In genomic region chr20:10219452-10219791, GRCh38 we compare ENCODE assay signal across 8 cellular contexts. TPM values are rescaled to one million over a fixed set of nuclear protein-coding genes. Genes with fewer than 3 reads are reported as not detected.
DNase-seq lines count a peak whose midpoint lies in the region; ATAC-seq and TF ChIP-seq lines count a peak whose summit lies in the region.

No MANE protein-coding gene starts in this region.

- peak; percentile 79 for ATAC-seq in CD4-positive, alpha-beta T cell (ENCODE audit: poor library complexity)
- ATAC-seq in GM21737 (IDR thresholded peaks at IDR 0.05; ENCODE audit: unreplicated experiment) (peak; percentile 68), left ventricle myocardium superior (peak; percentile 90), psoas muscle (peak; percentile 34 to 83 (median 72))

- H3K4me3 Mint-ChIP-seq in CD4-positive, alpha-beta T cell = no peak overlapping the region

- POLR2A ChIA-PET in CD4-positive, alpha-beta T cell (lab: Charles Lee) = no interaction called here

- WGBS in psoas muscle, 3 donors = 1% methylated on average over 32 of the region's 32 CpGs

- H3K4me3 ChIP-seq in MG63 (no peak overlapping the region), psoas muscle (no peak overlapping the region)

- H3K4me1 Mint-ChIP-seq in CD4-positive, alpha-beta T cell (ENCODE audit: low read depth) = peaks cover 21% of the 10 kb centered on the region

- DNase-seq in CD4-positive, alpha-beta T cell = peak; percentile 29 to 64 (median 42)
- DNase-seq in MG63 (peak; percentile 59), T-helper 1 cell (peak; percentile 33 to 58 (median 46)), amygdala (lab: John Stamatoyannopoulos, UW) (peak in 55 of 56 donors; percentile 14 to 85 (median 58)), left ventricle myocardium superior (peak; percentile 83), psoas muscle (peak; percentile 66 to 80), NAMALWA (ENCODE audit: low spot score) (no peak)

- no peak overlapping the region for H3K27ac Mint-ChIP-seq in CD4-positive, alpha-beta T cell

- CTCF ChIA-PET in CD4-positive, alpha-beta T cell (lab: Charles Lee) = no interaction called here

- H3K36me3 Mint-ChIP-seq in CD4-positive, alpha-beta T cell (ENCODE audit: low read depth) = no peaks in the 10 kb centered on the region

- peaks cover 85% of the 10 kb centered on the region for H3K27me3 Mint-ChIP-seq in CD4-positive, alpha-beta T cell

- no peaks in the 10 kb centered on the region for H3K4me1 ChIP-seq in psoas muscle

- no peak overlapping the region for H3K27ac ChIP-seq in CD4-positive, alpha-beta T cell (ENCODE audit: low read depth, low read length)
- no peak overlapping the region for H3K27ac ChIP-seq in psoas muscle

- H3K9me3 Mint-ChIP-seq in CD4-positive, alpha-beta T cell = peaks cover 7% of the 10 kb centered on the region

- peaks cover 55% of the 10 kb centered on the region for H3K27me3 ChIP-seq in CD4-positive, alpha-beta T cell (ENCODE audit: control insufficient read depth, insufficient read depth, low read length)
- H3K27me3 ChIP-seq in MG63 = peaks cover 21% of the 10 kb centered on the region
- peaks cover 3 to 54% (median 9%) of the 10 kb centered on the region in 3 donors for H3K27me3 ChIP-seq in psoas muscle (ENCODE audit: insufficient read depth in 3 of 3, low read length in 2 of 3)

- intact Hi-C loops in CD4-positive, alpha-beta T cell (cut with DNase I, micrococcal nuclease) = no loop called here
- intact Hi-C loops in left ventricle myocardium superior (cut with micrococcal nuclease) = no loop called here
- intact Hi-C loops in psoas muscle (cut with DNase I) = no loop called here

- H3K36me3 ChIP-seq in MG63 (no peaks in the 10 kb centered on the region), psoas muscle (ENCODE audit: insufficient read depth in 1 of 2, low read depth in 1 of 2) (no peaks in the 10 kb centered on the region)

- TF ChIP-seq CTCF in CD4-positive, alpha-beta T cell (IDR thresholded peaks at IDR 0.05) = no peak
- no peak for TF ChIP-seq CTCF in psoas muscle (IDR thresholded peaks at IDR 0.05)

- H3K9me3 ChIP-seq in CD4-positive, alpha-beta T cell (ENCODE audit: control insufficient read depth, low read length) = no peaks in the 10 kb centered on the region
- H3K9me3 ChIP-seq in MG63 = no peaks in the 10 kb centered on the region
- no peaks in the 10 kb centered on the region for H3K9me3 ChIP-seq in psoas muscle

RNA-seq across cellular contexts. Expression of gene SNAP25, which starts 0.8 kb away (rescaled TPM):
- total RNA-seq in CD4-positive, alpha-beta T cell = not detected
- not detected in 2 replicates for total RNA-seq in MG63 (2014; rRNA removed; shearing (Covaris generic); ENCODE audit: low replicate concordance)
- 0.67 TPM for total RNA-seq in left ventricle myocardium superior
- total RNA-seq in psoas muscle = not detected
- under 1 TPM in 2 of 3 donors, not detected in 1; 0.07 to 0.75 TPM for polyA plus RNA-seq in psoas muscle
